In the genomic region with DNA sequence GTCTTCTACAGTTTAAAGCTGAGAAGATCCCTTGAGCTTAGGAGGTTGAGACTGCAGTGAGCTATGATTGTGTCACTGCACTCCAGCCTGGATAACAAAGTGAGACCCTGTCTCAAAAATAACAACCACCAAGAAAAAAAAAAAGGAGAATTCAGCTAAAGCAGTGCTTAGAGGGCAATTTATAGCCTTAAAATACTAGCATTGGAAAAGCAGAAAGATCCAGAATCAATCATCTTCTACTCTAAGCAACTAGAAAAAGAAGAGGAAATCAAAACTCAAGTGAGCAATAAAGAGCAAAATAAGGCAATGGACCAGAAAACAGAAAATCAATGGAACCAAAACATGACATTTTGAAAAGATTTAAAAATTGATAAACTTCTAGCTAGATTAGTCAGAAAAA, we compare ENCODE assay signal across 8 cellular contexts. TPM values are rescaled to one million over a fixed set of nuclear protein-coding genes. Genes with fewer than 3 reads are reported as not detected.
A peak's percentile ranks its signal among the peaks of the same experiment; 100 is the strongest.
DNase-seq lines count a peak whose midpoint lies in the region; ATAC-seq, FAIRE-seq and TF ChIP-seq lines count a peak whose summit lies in the region.

No MANE protein-coding gene starts in this region.

- peaks cover 3% of the 10 kb centered on the region; the same call in 1 of the 2 replicates for H3K9me3 ChIP-seq in Caco-2
- no peaks in the 10 kb centered on the region for H3K9me3 ChIP-seq in OCI-LY3 (ENCODE audit: insufficient read depth, low read length)
- peaks cover 36% of the 10 kb centered on the region for H3K9me3 ChIP-seq in endodermal cell (ENCODE audit: control insufficient read depth, low read length)
- no peaks in the 10 kb centered on the region for H3K9me3 ChIP-seq in pancreas

- H3K4me2 ChIP-seq in OCI-LY3 (ENCODE audit: low read length) = peak overlapping the region; percentile 69

- H3K4me3 ChIP-seq in Caco-2 (ENCODE audit: low read depth, low read length) = peak overlapping the region; percentile 37
- H3K4me3 ChIP-seq in OCI-LY3 (ENCODE audit: low read length) = peak overlapping the region; percentile 74
- peak overlapping the region; percentile 77 for H3K4me3 ChIP-seq in endodermal cell (ENCODE audit: low read length)
- peak overlapping the region; percentile 70 to 99 (median 96) for H3K4me3 ChIP-seq in pancreas

- peak overlapping the region; percentile 88 for H3K27ac Mint-ChIP-seq in Caco-2 (ENCODE audit: unreplicated experiment)
- no peak overlapping the region for H3K27ac Mint-ChIP-seq in endodermal cell

- ATAC-seq in pancreas = no peak

- H3K27me3 ChIP-seq in Caco-2 (replicated peaks; ENCODE audit: control insufficient read depth, insufficient read depth, low read length) = no peaks in the 10 kb centered on the region
- H3K27me3 ChIP-seq in OCI-LY3 (ENCODE audit: low read depth, low read length) = no peaks in the 10 kb centered on the region
- H3K27me3 ChIP-seq in endodermal cell (ENCODE audit: control insufficient read depth, insufficient read depth, low read length, poor library complexity, severe bottlenecking) = no peaks in the 10 kb centered on the region
- no peaks in the 10 kb centered on the region for H3K27me3 ChIP-seq in pancreas

- TF ChIP-seq CTCF in Caco-2 (IDR thresholded peaks at IDR 0.05; ENCODE audit: insufficient read depth in 1 of 2, low read depth in 1 of 2, low read length in 1 of 2, severe bottlenecking in 1 of 2, unreplicated experiment in 1 of 2) = no peak
- TF ChIP-seq CTCF in OCI-LY3 (IDR thresholded peaks at IDR 0.05; ENCODE audit: low read depth, low read length) = no peak
- no peak for TF ChIP-seq CTCF in endodermal cell (conservative IDR thresholded peaks at IDR 0.05)
- TF ChIP-seq CTCF in pancreas (IDR thresholded peaks at IDR 0.05) = no peak

- peaks cover 28% of the 10 kb centered on the region for H4K20me1 ChIP-seq in OCI-LY3 (ENCODE audit: insufficient read depth, low read length)

- H3K27me3 Mint-ChIP-seq in Caco-2 (ENCODE audit: insufficient read depth, unreplicated experiment) (no peaks in the 10 kb centered on the region), endodermal cell (ENCODE audit: insufficient read depth) (peaks cover 6% of the 10 kb centered on the region)

- H3K36me3 ChIP-seq in Caco-2 (ENCODE audit: control insufficient read depth, insufficient read depth, low read length) (no peaks in the 10 kb centered on the region), OCI-LY3 (replicated peaks; ENCODE audit: low read depth, low read length) (peaks cover 14% of the 10 kb centered on the region), endodermal cell (ENCODE audit: control insufficient read depth, insufficient read depth, low read length) (peaks cover 6% of the 10 kb centered on the region), pancreas (no peaks in the 10 kb centered on the region)

- intact Hi-C loops in Caco-2 (cut with micrococcal nuclease; ENCODE audit: unreplicated experiment) = loop anchor here (5.0 kb wide), 1 partner anchor 144 kb away; a partner anchor contains a TSS
- intact Hi-C loops in pancreas (cut with DNase I) = no loop called here

- FAIRE-seq in pancreas (lab: Jason Lieb, UNC) (no peak), urothelium cell line (lab: Jason Lieb, UNC) (no peak)

- DNase-seq in Caco-2 (no peak), endodermal cell (no peak), pancreas (no peak), urothelium cell line (ENCODE audit: low spot score) (no peak), NCI-H510A treated with DMSO at 0.1 percent for 48 hours (lab: John Stamatoyannopoulos, UW) (no peak), COR-L47 (lab: John Stamatoyannopoulos, UW) (no peak), HPDE6-E6E7 (ENCODE audit: extremely low spot score) (no peak)

- peaks cover 5% of the 10 kb centered on the region for H3K36me3 Mint-ChIP-seq in Caco-2 (ENCODE audit: insufficient read depth, unreplicated experiment)
- H3K36me3 Mint-ChIP-seq in endodermal cell (ENCODE audit: low read depth) = peaks cover 4% of the 10 kb centered on the region

- H3K4me3 Mint-ChIP-seq in Caco-2 (ENCODE audit: unreplicated experiment) (peak overlapping the region; percentile 94), endodermal cell (peak overlapping the region; percentile 69)

- POLR2A ChIA-PET in Caco-2 (lab: Charles Lee) = interaction anchor here (1.6 to 2.4 kb wide), 3 partner anchors 71 to 80 kb away, joined by 6 to 15 read pairs (median 12); a partner anchor contains a TSS

- TSS peak; percentile 69 for BruUV-seq in Caco-2 (replicated peaks; lab: Mats Ljungman, UMichigan)

- peaks cover 43% of the 10 kb centered on the region for H3K79me2 ChIP-seq in OCI-LY3 (ENCODE audit: low read length)

- peaks cover 21% of the 10 kb centered on the region for H3K9me3 Mint-ChIP-seq in Caco-2 (ENCODE audit: unreplicated experiment)
- peaks cover 42% of the 10 kb centered on the region for H3K9me3 Mint-ChIP-seq in endodermal cell

- H3K27ac ChIP-seq in OCI-LY3 (ENCODE audit: low read length) (peak overlapping the region; percentile 50), endodermal cell (ENCODE audit: low read depth, low read length) (no peak overlapping the region), pancreas (peak overlapping the region in 2 of 4 donors; percentile 96 to 97)

- CTCF ChIA-PET in Caco-2 (lab: Charles Lee) = interaction anchor here (0.6 to 4.4 kb wide), 5 partner anchors 13 to 144 kb away, joined by 3 to 34 read pairs (median 4); a partner anchor contains a TSS

- H3K4me1 Mint-ChIP-seq in Caco-2 (ENCODE audit: low read depth, unreplicated experiment) = no peaks in the 10 kb centered on the region
- peaks cover 5% of the 10 kb centered on the region for H3K4me1 Mint-ChIP-seq in endodermal cell

- H3K9ac ChIP-seq in OCI-LY3 (ENCODE audit: low read length) (peak overlapping the region; percentile 63), endodermal cell (ENCODE audit: extremely low read depth, low read length, poor library complexity, severe bottlenecking) (no peak overlapping the region)

- H3K4me1 ChIP-seq in Caco-2 = no peaks in the 10 kb centered on the region
- peaks cover 18% of the 10 kb centered on the region for H3K4me1 ChIP-seq in OCI-LY3 (ENCODE audit: low read length)
- H3K4me1 ChIP-seq in endodermal cell (ENCODE audit: control insufficient read depth, insufficient read depth, low read length) = no peaks in the 10 kb centered on the region
- peaks cover 0 to 7% (median 5%) of the 10 kb centered on the region in 3 donors for H3K4me1 ChIP-seq in pancreas

- peak overlapping the region; percentile 78 for H2AFZ ChIP-seq in OCI-LY3 (ENCODE audit: low read depth, low read length)

RNA-seq across cellular contexts. Expression of a gene that starts 0.6 kb away (rescaled TPM):
- total RNA-seq in Caco-2 (2022) = 22.8 and 25.0 TPM in 2 replicates
- total RNA-seq in endodermal cell = 10 to 100 TPM; 15.6 to 16.1 TPM
- 8.2 TPM for polyA plus RNA-seq in endodermal cell (2013, experiment 1 of 2)
- polyA plus RNA-seq in endodermal cell (2013, experiment 2 of 2) = 8.8 TPM
- 1 to 10 TPM; 4.5 to 7.3 (median 6.1) TPM for total RNA-seq in pancreas
- polyA plus RNA-seq in pancreas = 1 to 10 TPM; 3.3 to 5.8 TPM

Comparison
In these comparisons a context has a peak if more than half of its experiments do, and no peak if none do; other contexts are left out.
1. H3K4me3 ChIP-seq: peak in every context shown above with its lines; median percentile 96 in pancreas; 77 in endodermal cell; 74 in OCI-LY3; 37 in Caco-2.